13 cellular contexts compared by ENCODE assay signal in genomic region chr4:68505452-68505851, GRCh38. TPM values are rescaled to one million over a fixed set of nuclear protein-coding genes. Genes with fewer than 3 reads are reported as not detected.
DNase-seq lines count a peak whose midpoint lies in the region; ATAC-seq lines count a peak whose summit lies in the region.
"Not testable (repeated sequence)": the region's sequence is repeated elsewhere in the genome, so short reads cannot be mapped to it uniquely, and the experiment has no call there.
"Had no signal": no experiment of that assay in that cellular context is flagged by ENCODE, and none has a peak within 500 bp of the region (broad histone marks: within the 10 kb centered on the region; RNA-seq: fewer than 3 reads in every experiment).

No MANE protein-coding gene starts in this region.

- H3K27ac Mint-ChIP-seq in CD4-positive, CD25-positive, alpha-beta regulatory T cell = peak overlapping the region in 2 of 3 donors; percentile 64 to 72
- peak overlapping the region; percentile 29 to 35 for H3K27ac Mint-ChIP-seq in T-cell

- CTCF ChIA-PET in T-cell (lab: Charles Lee) = not testable (repeated sequence)

- not testable (repeated sequence) for H3K27ac ChIP-seq in CD4-positive, CD25-positive, alpha-beta regulatory T cell (ENCODE audit: insufficient read depth, low read length, poor library complexity, severe bottlenecking)

- peak overlapping the region in 2 of 4 donors; percentile 37 to 71 for H3K4me3 Mint-ChIP-seq in CD4-positive, CD25-positive, alpha-beta regulatory T cell
- not testable (repeated sequence) for H3K4me3 Mint-ChIP-seq in T-cell

- H3K4me1 ChIP-seq in CD4-positive, CD25-positive, alpha-beta regulatory T cell (ENCODE audit: control insufficient read depth, insufficient read depth, low read length, poor library complexity, severe bottlenecking) = not testable (repeated sequence)

- peak; percentile 20 to 44 for ATAC-seq in CD4-positive, CD25-positive, alpha-beta regulatory T cell (ENCODE audit: low read depth in 2 of 2)
- peak; percentile 42 for ATAC-seq in GM18519 (IDR thresholded peaks at IDR 0.05; ENCODE audit: low FRiP score, unreplicated experiment)
- peak; percentile 77 for ATAC-seq in GM18909 (IDR thresholded peaks at IDR 0.05; ENCODE audit: poor library complexity, unreplicated experiment)
- ATAC-seq in GM19452 (IDR thresholded peaks at IDR 0.05; ENCODE audit: unreplicated experiment) = peak; percentile 76
- peak; percentile 80 for ATAC-seq in GM21619 (IDR thresholded peaks at IDR 0.05; ENCODE audit: unreplicated experiment)
- peak; percentile 79 for ATAC-seq in HG02884 (IDR thresholded peaks at IDR 0.05; ENCODE audit: unreplicated experiment)
- peak; percentile 42 for ATAC-seq in HG03354 (IDR thresholded peaks at IDR 0.05; ENCODE audit: poor library complexity, severe bottlenecking, unreplicated experiment)
- not testable (repeated sequence) for ATAC-seq in T-cell (replicated peaks in 1 of 4)

- H3K27me3 Mint-ChIP-seq in CD4-positive, CD25-positive, alpha-beta regulatory T cell; T-cell: not testable (repeated sequence)

- not testable (repeated sequence) for H3K36me3 Mint-ChIP-seq in CD4-positive, CD25-positive, alpha-beta regulatory T cell; T-cell

- H3K27me3 ChIP-seq in CD4-positive, CD25-positive, alpha-beta regulatory T cell (ENCODE audit: control insufficient read depth, insufficient read depth, low read length) = not testable (repeated sequence)

- H3K4me3 ChIP-seq in CD4-positive, CD25-positive, alpha-beta regulatory T cell (ENCODE audit: low read depth, low read length) = peak overlapping the region; percentile 26

- not testable (repeated sequence) for H3K36me3 ChIP-seq in CD4-positive, CD25-positive, alpha-beta regulatory T cell (ENCODE audit: control insufficient read depth, insufficient read depth, low read length)

- H3K9me3 Mint-ChIP-seq in CD4-positive, CD25-positive, alpha-beta regulatory T cell = peaks cover 0 to 20% (median 2%) of the 10 kb centered on the region in 7 donors
- H3K9me3 Mint-ChIP-seq in T-cell = not testable (repeated sequence)

- POLR2A ChIA-PET in T-cell (lab: Charles Lee) = not testable (repeated sequence)

- DNase-seq in CD4-positive, CD25-positive, alpha-beta regulatory T cell = peak in 1 of 3 donors; percentile 35
- not testable (repeated sequence) for DNase-seq in T-cell

- not testable (repeated sequence) for H3K9me3 ChIP-seq in CD4-positive, CD25-positive, alpha-beta regulatory T cell (ENCODE audit: control insufficient read depth in 2 of 2, low read length in 2 of 2)

- peaks cover 11 to 16% (median 15%) of the 10 kb centered on the region in 4 donors for H3K4me1 Mint-ChIP-seq in CD4-positive, CD25-positive, alpha-beta regulatory T cell
- peaks cover 0 to 20% (median 15%) of the 10 kb centered on the region in 3 donors for H3K4me1 Mint-ChIP-seq in T-cell

RNA-seq across cellular contexts. Expression of gene TMPRSS11E, which starts 58.2 kb away (rescaled TPM):
- not detected for total RNA-seq in CD4-positive, CD25-positive, alpha-beta regulatory T cell
- under 1 TPM in 1 of 4 donors, not detected in 3; 0.22 TPM for polyA plus RNA-seq in CD4-positive, CD25-positive, alpha-beta regulatory T cell
- total RNA-seq in T-cell = under 1 TPM in 1 of 5 donors, not detected in 4; 0.26 TPM
- total RNA-seq: Caco-2; CD4-positive, alpha-beta memory T cell; MCF 10A; T-helper 2 cell treated with Interferon-gamma antibody and Interleukin-4, amounts not matched to agents 100 ng/mL and 5 ng/mL, for 36 hours had no signal
- polyA plus RNA-seq: SK-N-SH had no signal
